Comparison of ENCODE assay signal across 1 cellular context in the genomic region with DNA sequence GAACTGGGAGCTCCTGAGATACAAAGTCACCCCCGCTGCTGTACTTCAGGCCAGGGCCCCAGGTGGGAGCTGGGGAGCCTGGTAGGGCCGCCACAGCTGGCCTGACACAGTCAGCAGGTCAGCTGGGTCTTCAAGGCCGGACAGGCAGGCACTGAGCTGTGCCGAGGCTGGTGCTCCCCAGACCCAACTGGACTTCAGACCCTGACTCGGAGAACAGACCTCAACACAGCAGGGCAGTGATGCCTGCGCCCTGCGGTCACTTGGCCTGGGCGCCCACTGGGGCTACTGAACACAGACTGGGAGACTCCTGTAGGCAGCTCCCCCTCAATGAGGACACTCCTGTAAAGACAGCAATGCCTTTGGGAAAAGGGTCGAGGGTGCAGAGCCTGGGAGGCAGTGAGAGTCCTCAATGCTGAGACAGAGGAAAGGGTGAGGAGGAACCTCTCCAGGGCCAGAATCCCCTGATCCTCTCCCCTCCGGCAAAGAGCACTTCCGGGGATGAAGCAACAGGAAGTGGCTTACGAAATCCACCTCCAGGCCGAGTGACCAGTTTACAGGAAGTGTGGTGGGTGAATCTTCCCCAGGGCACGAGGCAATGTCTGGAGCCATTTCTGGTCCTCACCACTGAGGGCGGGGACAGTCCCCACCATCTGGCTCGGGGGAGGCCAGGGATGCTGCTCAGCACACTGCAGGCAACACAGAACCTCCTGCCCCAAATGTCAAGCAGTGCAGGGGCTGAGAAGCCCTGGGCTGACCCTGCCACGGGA.
TF ChIP-seq lines count a peak whose summit lies in the region.

No MANE protein-coding gene starts in this region.

TF ChIP-seq in HepG2, 621 proteins besides CTCF, POLR2A, EP300 and RAD21 (continued from another document):
- TF ChIP-seq, protein P1, sequence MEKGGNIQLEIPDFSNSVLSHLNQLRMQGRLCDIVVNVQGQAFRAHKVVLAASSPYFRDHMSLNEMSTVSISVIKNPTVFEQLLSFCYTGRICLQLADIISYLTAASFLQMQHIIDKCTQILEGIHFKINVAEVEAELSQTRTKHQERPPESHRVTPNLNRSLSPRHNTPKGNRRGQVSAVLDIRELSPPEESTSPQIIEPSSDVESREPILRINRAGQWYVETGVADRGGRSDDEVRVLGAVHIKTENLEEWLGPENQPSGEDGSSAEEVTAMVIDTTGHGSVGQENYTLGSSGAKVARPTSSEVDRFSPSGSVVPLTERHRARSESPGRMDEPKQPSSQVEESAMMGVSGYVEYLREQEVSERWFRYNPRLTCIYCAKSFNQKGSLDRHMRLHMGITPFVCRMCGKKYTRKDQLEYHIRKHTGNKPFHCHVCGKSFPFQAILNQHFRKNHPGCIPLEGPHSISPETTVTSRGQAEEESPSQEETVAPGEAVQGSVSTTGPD (CRISPR knock-in tag; IDR thresholded peaks at IDR 0.05), result no peak
- TF ChIP-seq, protein P2, sequence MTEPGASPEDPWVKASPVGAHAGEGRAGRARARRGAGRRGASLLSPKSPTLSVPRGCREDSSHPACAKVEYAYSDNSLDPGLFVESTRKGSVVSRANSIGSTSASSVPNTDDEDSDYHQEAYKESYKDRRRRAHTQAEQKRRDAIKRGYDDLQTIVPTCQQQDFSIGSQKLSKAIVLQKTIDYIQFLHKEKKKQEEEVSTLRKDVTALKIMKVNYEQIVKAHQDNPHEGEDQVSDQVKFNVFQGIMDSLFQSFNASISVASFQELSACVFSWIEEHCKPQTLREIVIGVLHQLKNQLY (CRISPR knock-in tag; IDR thresholded peaks at IDR 0.05), result peak; percentile 96
- TF ChIP-seq ZNF33B (CRISPR knock-in tag; IDR thresholded peaks at IDR 0.05), result 0 out of 2 replicates have a peak, but pooled peaks have one; percentile 42
- no peak for TF ChIP-seq ZNF564 (CRISPR knock-in tag; IDR thresholded peaks at IDR 0.05)
- peak; percentile 89 for TF ChIP-seq ZBTB38 (CRISPR knock-in tag; IDR thresholded peaks at IDR 0.05)
- TF ChIP-seq ZSCAN31 (CRISPR knock-in tag; IDR thresholded peaks at IDR 0.05; ENCODE audit: low read depth), result peak; percentile 96
- no peak for TF ChIP-seq FOXK2 (IDR thresholded peaks at IDR 0.05)
- TF ChIP-seq, protein P3, sequence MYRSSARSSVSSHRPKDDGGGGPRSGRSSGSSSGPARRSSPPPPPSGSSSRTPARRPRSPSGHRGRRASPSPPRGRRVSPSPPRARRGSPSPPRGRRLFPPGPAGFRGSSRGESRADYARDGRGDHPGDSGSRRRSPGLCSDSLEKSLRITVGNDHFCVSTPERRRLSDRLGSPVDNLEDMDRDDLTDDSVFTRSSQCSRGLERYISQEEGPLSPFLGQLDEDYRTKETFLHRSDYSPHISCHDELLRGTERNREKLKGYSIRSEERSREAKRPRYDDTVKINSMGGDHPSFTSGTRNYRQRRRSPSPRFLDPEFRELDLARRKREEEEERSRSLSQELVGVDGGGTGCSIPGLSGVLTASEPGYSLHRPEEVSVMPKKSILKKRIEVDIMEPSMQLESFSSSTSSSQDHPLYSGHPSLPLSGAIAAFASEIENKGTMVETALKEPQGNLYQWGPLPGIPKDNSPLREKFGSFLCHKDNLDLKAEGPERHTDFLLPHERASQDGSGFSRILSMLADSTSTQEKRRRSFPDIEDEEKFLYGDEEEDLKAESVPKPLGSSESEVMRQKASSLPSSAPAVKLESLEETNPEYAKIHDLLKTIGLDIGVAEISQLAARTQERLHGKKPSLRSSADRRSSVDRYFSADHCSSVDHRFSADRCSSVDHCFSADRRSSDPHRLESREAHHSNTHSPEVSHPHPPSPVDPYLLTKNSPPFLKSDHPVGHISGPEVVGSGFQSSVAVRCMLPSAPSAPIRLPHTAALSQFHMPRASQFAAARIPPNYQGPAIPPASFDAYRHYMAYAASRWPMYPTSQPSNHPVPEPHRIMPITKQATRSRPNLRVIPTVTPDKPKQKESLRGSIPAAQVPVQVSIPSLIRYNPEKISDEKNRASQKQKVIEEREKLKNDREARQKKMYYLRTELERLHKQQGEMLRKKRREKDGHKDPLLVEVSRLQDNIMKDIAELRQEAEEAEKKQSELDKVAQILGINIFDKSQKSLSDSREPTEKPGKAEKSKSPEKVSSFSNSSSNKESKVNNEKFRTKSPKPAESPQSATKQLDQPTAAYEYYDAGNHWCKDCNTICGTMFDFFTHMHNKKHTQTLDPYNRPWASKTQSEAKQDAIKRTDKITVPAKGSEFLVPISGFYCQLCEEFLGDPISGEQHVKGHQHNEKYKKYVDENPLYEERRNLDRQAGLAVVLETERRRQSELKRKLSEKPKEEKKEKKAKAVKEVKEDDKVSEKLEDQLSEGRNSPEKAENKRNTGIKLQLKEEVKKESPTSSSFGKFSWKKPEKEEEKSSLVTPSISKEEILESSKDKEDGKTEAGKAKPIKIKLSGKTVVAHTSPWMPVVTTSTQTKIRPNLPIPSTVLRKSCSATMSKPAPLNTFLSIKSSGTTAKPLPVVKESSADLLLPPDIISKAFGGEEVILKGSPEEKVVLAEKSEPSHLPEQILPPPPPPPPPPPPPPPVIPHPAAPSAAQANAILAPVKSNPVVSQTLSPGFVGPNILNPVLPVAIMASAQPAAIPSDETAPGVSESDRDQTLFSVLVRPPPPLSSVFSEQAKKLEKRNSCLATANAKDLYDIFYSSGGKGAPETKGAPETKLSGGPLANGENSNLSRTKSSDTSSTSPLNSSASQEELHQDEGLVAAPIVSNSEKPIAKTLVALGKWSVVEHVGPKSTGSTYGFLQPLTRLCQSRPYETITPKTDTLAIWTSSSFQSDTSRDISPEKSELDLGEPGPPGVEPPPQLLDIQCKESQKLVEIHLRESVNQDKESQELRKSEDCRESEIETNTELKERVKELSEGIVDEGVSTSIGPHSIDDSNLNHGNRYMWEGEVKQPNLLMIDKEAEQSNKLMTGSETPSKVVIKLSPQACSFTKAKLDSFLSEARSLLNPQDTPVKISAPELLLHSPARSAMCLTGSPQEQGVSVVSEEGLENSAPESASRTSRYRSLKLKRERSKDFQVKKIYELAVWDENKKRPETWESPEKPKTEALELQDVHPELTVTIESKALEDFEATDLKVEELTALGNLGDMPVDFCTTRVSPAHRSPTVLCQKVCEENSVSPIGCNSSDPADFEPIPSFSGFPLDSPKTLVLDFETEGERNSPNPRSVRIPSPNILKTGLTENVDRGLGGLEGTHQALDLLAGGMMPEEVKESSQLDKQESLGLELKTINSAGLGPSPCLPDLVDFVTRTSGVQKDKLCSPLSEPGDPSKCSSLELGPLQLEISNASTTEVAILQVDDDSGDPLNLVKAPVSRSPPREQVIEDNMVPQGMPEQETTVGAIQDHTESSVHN (CRISPR knock-in tag; IDR thresholded peaks at IDR 0.05), result 0 out of 2 replicates have a peak, but pooled peaks have one; percentile 24
- 0 out of 2 replicates have a peak, but pooled peaks have one; percentile 59 for TF ChIP-seq ZNF101 (CRISPR knock-in tag; IDR thresholded peaks at IDR 0.05; ENCODE audit: borderline replicate concordance, low read depth)
- TF ChIP-seq TAF15 (IDR thresholded peaks at IDR 0.05; ENCODE audit: low read depth, low read length, poor library complexity, severe bottlenecking), result no peak
- TF ChIP-seq, protein P4, sequence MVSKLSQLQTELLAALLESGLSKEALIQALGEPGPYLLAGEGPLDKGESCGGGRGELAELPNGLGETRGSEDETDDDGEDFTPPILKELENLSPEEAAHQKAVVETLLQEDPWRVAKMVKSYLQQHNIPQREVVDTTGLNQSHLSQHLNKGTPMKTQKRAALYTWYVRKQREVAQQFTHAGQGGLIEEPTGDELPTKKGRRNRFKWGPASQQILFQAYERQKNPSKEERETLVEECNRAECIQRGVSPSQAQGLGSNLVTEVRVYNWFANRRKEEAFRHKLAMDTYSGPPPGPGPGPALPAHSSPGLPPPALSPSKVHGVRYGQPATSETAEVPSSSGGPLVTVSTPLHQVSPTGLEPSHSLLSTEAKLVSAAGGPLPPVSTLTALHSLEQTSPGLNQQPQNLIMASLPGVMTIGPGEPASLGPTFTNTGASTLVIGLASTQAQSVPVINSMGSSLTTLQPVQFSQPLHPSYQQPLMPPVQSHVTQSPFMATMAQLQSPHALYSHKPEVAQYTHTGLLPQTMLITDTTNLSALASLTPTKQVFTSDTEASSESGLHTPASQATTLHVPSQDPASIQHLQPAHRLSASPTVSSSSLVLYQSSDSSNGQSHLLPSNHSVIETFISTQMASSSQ (IDR thresholded peaks at IDR 0.05; ENCODE audit: low read depth), result no peak; the same call in 1 of the 2 replicates
- TF ChIP-seq, protein P4 (CRISPR knock-in tag; IDR thresholded peaks at IDR 0.05; ENCODE audit: borderline replicate concordance), result peak; percentile 77; the same call in 1 of the 2 replicates
